Comparison of ENCODE assay signal across 16 cellular contexts in the genomic region with DNA sequence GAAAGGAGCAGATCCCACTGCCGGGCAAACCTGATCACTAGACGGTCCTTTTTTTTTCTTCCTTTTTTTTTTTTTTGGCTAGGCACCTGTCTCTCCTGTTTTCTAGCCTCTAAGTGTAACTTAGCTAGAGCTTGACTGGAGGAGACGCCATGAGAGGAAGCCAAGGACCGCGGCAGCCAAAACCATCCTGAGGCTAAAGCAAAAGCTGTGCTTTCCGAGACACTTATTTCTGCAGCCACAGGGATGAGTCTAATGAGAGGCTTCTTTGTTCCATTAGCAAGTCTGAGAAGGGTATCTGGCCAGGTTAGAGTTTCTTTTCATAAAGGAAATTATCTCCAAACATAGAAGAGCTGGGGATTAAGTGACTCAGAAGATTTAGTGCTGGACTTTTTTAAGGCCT. TPM values are rescaled to one million over a fixed set of nuclear protein-coding genes. Genes with fewer than 3 reads are reported as not detected.
DNase-seq lines count a peak whose midpoint lies in the region; TF ChIP-seq lines count a peak whose summit lies in the region.
"Had no signal": no experiment of that assay in that cellular context is flagged by ENCODE, and none has a peak within 500 bp of the region (broad histone marks: within the 10 kb centered on the region; RNA-seq: fewer than 3 reads in every experiment).

No MANE protein-coding gene starts in this region.

- TF ChIP-seq CTCF in hepatocyte (IDR thresholded peaks at IDR 0.05; ENCODE audit: poor library complexity), result no peak
- TF ChIP-seq CTCF in stomach (IDR thresholded peaks at IDR 0.05), result no peak

- TF ChIP-seq POLR2A in stomach (IDR thresholded peaks at IDR 0.05), result no peak

- TF ChIP-seq EP300 in stomach (IDR thresholded peaks at IDR 0.05), result no peak

- peaks cover 46% of the 10 kb centered on the region for H3K27me3 ChIP-seq in hepatocyte
- H3K27me3 ChIP-seq in stomach, result peaks cover 0 to 20% (median 0%) of the 10 kb centered on the region in 3 donors
- H3K27me3 ChIP-seq: adrenal gland had no signal

- WGBS in hepatocyte (ENCODE audit: low lambda C conversion rate, missing lambda C conversion rate), result 69% methylated on average over 6 of the region's 6 CpGs
- WGBS in stomach, 5 donors, result 74 to 81% (median 79%) methylated on average over 6 of the region's 6 CpGs

- peak; percentile 25 for DNase-seq in A172 (ENCODE audit: low spot score)
- DNase-seq in DMS79 treated with DMSO at 0.1 percent for 48 hours (lab: John Stamatoyannopoulos, UW), result peak; percentile 91
- DNase-seq in SK-MEL-5 (ENCODE audit: low read depth, low spot score), result peak; percentile 17
- DNase-seq in hepatocyte (ENCODE audit: low spot score), result no peak
- no peak for DNase-seq in NCI-H524 (lab: John Stamatoyannopoulos, UW)
- no peak for DNase-seq in stomach
- no peak for DNase-seq in GF-D8 (lab: John Stamatoyannopoulos, UW)
- no peak for DNase-seq in LoVo (ENCODE audit: low spot score)
- DNase-seq: adrenal gland, gastrocnemius medialis, mesenchymal stem cell, MG63, NCI-H2081 treated with DMSO at 0.1 percent for 48 hours, occipital lobe had no signal

- H3K9me2 ChIP-seq in hepatocyte (replicated peaks; ENCODE audit: insufficient read depth), result no peaks in the 10 kb centered on the region

- H3K79me2 ChIP-seq in hepatocyte, result no peaks in the 10 kb centered on the region

- in situ Hi-C loops in SK-MEL-5 (cut with HindIII; ENCODE audit: low pct_unique_long_range_greater_than_20kb, low sequenced_read_pairs), result no loop called here

- no peaks in the 10 kb centered on the region for H3K9me3 ChIP-seq in hepatocyte (ENCODE audit: low read depth)
- no peaks in the 10 kb centered on the region for H3K9me3 ChIP-seq in stomach
- H3K9me3 ChIP-seq: adrenal gland, gastrocnemius medialis, MG63 had no signal

- H2AFZ ChIP-seq in hepatocyte, result no peak overlapping the region

- H3K4me3 ChIP-seq in hepatocyte (no peak overlapping the region), stomach (no peak overlapping the region)
- H3K4me3 ChIP-seq: adrenal gland, gastrocnemius medialis, MG63, SK-N-MC had no signal

- no peaks in the 10 kb centered on the region for H3K36me3 ChIP-seq in hepatocyte (replicated peaks; ENCODE audit: insufficient read depth, low read depth)
- no peaks in the 10 kb centered on the region for H3K36me3 ChIP-seq in stomach
- H3K36me3 ChIP-seq: adrenal gland, gastrocnemius medialis, MG63 had no signal

- intact Hi-C loops in stomach (cut with DNase I; ENCODE audit: low total_unique reads), result no loop called here

- peak overlapping the region; percentile 39 for H3K4me2 ChIP-seq in hepatocyte

- H4K20me1 ChIP-seq in hepatocyte (ENCODE audit: insufficient read depth, poor library complexity, severe bottlenecking), result no peaks in the 10 kb centered on the region

- H3K27ac ChIP-seq in hepatocyte (no peak overlapping the region), stomach (no peak overlapping the region)
- H3K27ac ChIP-seq: adrenal gland, gastrocnemius medialis, SK-N-MC had no signal

- peaks cover 7% of the 10 kb centered on the region for H3K4me1 ChIP-seq in hepatocyte (ENCODE audit: insufficient read depth)
- peaks cover 0 to 21% (median 13%) of the 10 kb centered on the region in 4 donors for H3K4me1 ChIP-seq in stomach
- H3K4me1 ChIP-seq: adrenal gland had no signal

RNA-seq across cellular contexts. Expression of a gene that starts 7.3 kb away (rescaled TPM):
- 2.8 and 4.3 TPM in 2 replicates for total RNA-seq in A172 (2014; rRNA removed; shearing (Covaris generic))
- 4.5 and 5.7 TPM in 2 replicates for total RNA-seq in SK-MEL-5 (2014; rRNA removed; shearing (Covaris generic))
- polyA plus RNA-seq in SK-MEL-5 (2015; cell fraction: cytosol; rRNA removed), result 0.18 and 1.2 TPM in 2 replicates
- polyA plus RNA-seq in SK-MEL-5 (2015; cell fraction: nucleus; rRNA removed), result 0.64 TPM in 1 of 2 replicates, not detected in the other
- total RNA-seq in hepatocyte (6.2 and 6.4 TPM in 2 replicates), stomach (10 to 100 TPM in 2 of 5 donors, 1 to 10 TPM in 2, not detected in 1; 1.2 to 42.6 (median 12.5) TPM)
- polyA plus RNA-seq in hepatocyte (2.4 and 3.8 TPM in 2 replicates), stomach (10 to 100 TPM in 2 of 3 donors, 1 to 10 TPM in 1; 9.3 to 20.6 (median 15.9) TPM)
- total RNA-seq: chondrocyte had no signal

Comparison
In these comparisons a context has a peak if more than half of its experiments do, and no peak if none do; other contexts are left out.
1. DNase-seq: peak in A172 (single experiment), DMS79 treated with DMSO at 0.1 percent for 48 hours (single experiment) and SK-MEL-5 (single experiment); none in hepatocyte (single experiment), NCI-H524 (0 of 2), stomach (single experiment), GF-D8 (single experiment) and LoVo (single experiment).